18 cellular contexts compared by ENCODE assay signal in the genomic region with DNA sequence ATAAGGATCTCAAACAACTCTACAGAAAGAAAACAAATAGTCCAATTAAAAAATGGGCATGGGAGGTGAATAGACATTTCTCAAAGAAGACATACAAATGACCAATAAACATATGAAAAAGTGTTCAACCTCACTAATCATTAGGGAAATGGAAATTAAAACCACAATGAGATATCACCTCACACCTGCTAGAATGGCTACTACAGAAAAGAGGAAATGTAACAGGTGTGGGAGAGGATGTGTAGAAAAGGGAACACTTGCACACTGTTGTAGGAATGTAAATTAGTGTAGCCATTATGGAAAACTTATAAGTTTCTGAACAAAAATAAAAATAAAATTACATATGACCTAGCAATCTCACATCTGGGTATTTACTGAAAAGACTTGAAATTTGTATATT. TPM values are rescaled to one million over a fixed set of nuclear protein-coding genes. Genes with fewer than 3 reads are reported as not detected.
"Had no signal": no experiment of that assay in that cellular context is flagged by ENCODE, and none has a peak within 500 bp of the region (broad histone marks: within the 10 kb centered on the region; RNA-seq: fewer than 3 reads in every experiment).

No MANE protein-coding gene starts in this region.

RNA-seq across cellular contexts. Expression of a gene that starts 7.6 kb away (rescaled TPM):
- total RNA-seq: kidney epithelial cell; left ventricle myocardium inferior; lower leg skin; lung; mesenteric fat pad; mucosa of descending colon; myocyte; naive thymus-derived CD8-positive, alpha-beta T cell; neural crest cell; osteoblast; posterior vena cava; psoas muscle; sigmoid colon; spleen; subcutaneous adipose tissue; suprapubic skin; thoracic aorta; upper lobe of right lung had no signal

RNA-seq across cellular contexts. Expression of a gene that starts 37.7 kb away (rescaled TPM):
- total RNA-seq: kidney epithelial cell; left ventricle myocardium inferior; lower leg skin; lung; mesenteric fat pad; mucosa of descending colon; myocyte; naive thymus-derived CD8-positive, alpha-beta T cell; neural crest cell; osteoblast; posterior vena cava; psoas muscle; sigmoid colon; spleen; subcutaneous adipose tissue; suprapubic skin; thoracic aorta; upper lobe of right lung had no signal
